ENCODE assay signal across 31 cellular contexts in genomic region chr1:200981278-200981677, GRCh38.
"Had no signal": no experiment of that assay in that cellular context is flagged by ENCODE, and none has a peak within 500 bp of the region (broad histone marks: within the 10 kb centered on the region; RNA-seq: fewer than 3 reads in every experiment).

No MANE protein-coding gene starts in this region.

- DNase-seq: activated CD4-positive, alpha-beta memory T cell treated with anti-CD3 and anti-CD28 coated beads for 36 hours; activated CD4-positive, alpha-beta T cell treated with anti-CD3 and anti-CD28 coated beads for 36 hours; activated CD4-positive, alpha-beta T cell treated with anti-CD3 and anti-CD28 coated beads, Interleukin-2, amount 10 ng/mL, durations not matched to agents 24 days and 14 days; activated CD4-positive, CD25-positive, alpha-beta regulatory T cell; activated CD4-positive, CD25-positive, alpha-beta regulatory T cell treated with anti-CD3 and anti-CD28 coated beads, Interleukin-2, amount 50 U/mL, for 72 hours; activated CD8-positive, alpha-beta memory T cell treated with anti-CD3 and anti-CD28 coated beads, Interleukin-2, amount 10 ng/mL, durations not matched to agents 7 days and 5 days; activated CD8-positive, alpha-beta memory T cell treated with anti-CD3 and anti-CD28 coated beads, Interleukin-2, amount 50 U/mL, for 4 hours; activated CD8-positive, alpha-beta T cell treated with anti-CD3 and anti-CD28 coated beads, Interleukin-2, amount 10 ng/mL, durations not matched to agents 7 days and 5 days; activated effector memory CD4-positive, alpha-beta T cell treated with Interleukin-2 at 50 U/mL for 16 hours; activated gamma-delta T cell treated with Interleukin-2 at 50 U/mL for 16 hours; activated naive CD4-positive, alpha-beta T cell treated with anti-CD3 and anti-CD28 coated beads for 36 hours; activated naive CD8-positive, alpha-beta T cell treated with anti-CD3 and anti-CD28 coated beads, Interleukin-2, amount 10 ng/mL, durations not matched to agents 7 days and 5 days; activated T-cell treated with anti-CD3 and anti-CD28 coated beads, Interleukin-2, amount 50 U/mL, for 1 hour; central memory CD4-positive, alpha-beta T cell; cerebellar nuclear complex; colonic mucosa; effector CD8-positive, alpha-beta T cell; esophagus squamous epithelium; foreskin melanocyte; T-helper 1 cell; T-helper 17 cell; T1000 had no signal

- H3K36me3 ChIP-seq: ascending aorta, breast epithelium, cardiac muscle cell, colonic mucosa had no signal

- H3K4me3 Mint-ChIP-seq: activated CD4-positive, alpha-beta memory T cell treated with anti-CD3 and anti-CD28 coated beads for 36 hours; activated CD4-positive, alpha-beta T cell treated with anti-CD3 and anti-CD28 coated beads for 36 hours; activated CD4-positive, alpha-beta T cell treated with anti-CD3 and anti-CD28 coated beads, Interleukin-2, amount 10 ng/mL, durations not matched to agents 24 days and 14 days; activated CD8-positive, alpha-beta memory T cell treated with anti-CD3 and anti-CD28 coated beads, Interleukin-2, amount 10 ng/mL, durations not matched to agents 7 days and 5 days; activated CD8-positive, alpha-beta T cell treated with anti-CD3 and anti-CD28 coated beads, Interleukin-2, amount 10 ng/mL, durations not matched to agents 7 days and 5 days; activated naive CD4-positive, alpha-beta T cell treated with anti-CD3 and anti-CD28 coated beads for 36 hours; activated naive CD8-positive, alpha-beta T cell treated with anti-CD3 and anti-CD28 coated beads, Interleukin-2, amount 10 ng/mL, durations not matched to agents 7 days and 5 days; activated T-helper 17 cell treated with anti-CD3 and anti-CD28 coated beads, Interleukin-2, amount 50 U/mL, for 72 hours; brain; T-helper 17 cell; T-helper 2 cell treated with Interferon-gamma antibody and Interleukin-4, amounts not matched to agents 5 μg/mL and 100 μg/mL, for 36 hours had no signal

- H3K27ac Mint-ChIP-seq: activated CD4-positive, alpha-beta T cell treated with anti-CD3 and anti-CD28 coated beads for 36 hours; activated CD4-positive, alpha-beta T cell treated with anti-CD3 and anti-CD28 coated beads, Interleukin-2, amount 10 ng/mL, durations not matched to agents 24 days and 14 days; activated naive CD4-positive, alpha-beta T cell treated with anti-CD3 and anti-CD28 coated beads for 36 hours; activated T-helper 17 cell treated with anti-CD3 and anti-CD28 coated beads, Interleukin-2, amount 50 U/mL, for 72 hours; T-helper 17 cell; T-helper 2 cell treated with Interferon-gamma antibody and Interleukin-4, amounts not matched to agents 5 μg/mL and 100 μg/mL, for 36 hours had no signal

- H3K27me3 ChIP-seq: ascending aorta, breast epithelium, cardiac muscle cell, colonic mucosa, esophagus squamous epithelium, gastroesophageal sphincter had no signal

- H3K27me3 Mint-ChIP-seq: activated CD4-positive, alpha-beta memory T cell treated with anti-CD3 and anti-CD28 coated beads for 36 hours; activated CD4-positive, alpha-beta T cell treated with anti-CD3 and anti-CD28 coated beads for 36 hours; activated CD4-positive, alpha-beta T cell treated with anti-CD3 and anti-CD28 coated beads, Interleukin-2, amount 10 ng/mL, durations not matched to agents 24 days and 14 days; activated CD8-positive, alpha-beta memory T cell treated with anti-CD3 and anti-CD28 coated beads, Interleukin-2, amount 10 ng/mL, durations not matched to agents 7 days and 5 days; activated naive CD8-positive, alpha-beta T cell treated with anti-CD3 and anti-CD28 coated beads, Interleukin-2, amount 10 ng/mL, durations not matched to agents 7 days and 5 days; activated T-helper 17 cell treated with anti-CD3 and anti-CD28 coated beads, Interleukin-2, amount 50 U/mL, for 72 hours; brain; T-helper 17 cell had no signal

- H3K27ac ChIP-seq: ascending aorta, breast epithelium, cardiac muscle cell, colonic mucosa, epithelial cell of prostate, esophagus squamous epithelium, gastroesophageal sphincter had no signal

- H3K4me3 ChIP-seq: ascending aorta, breast epithelium, cardiac muscle cell, colonic mucosa, esophagus squamous epithelium, gastroesophageal sphincter had no signal

- H3K9me3 ChIP-seq: ascending aorta, breast epithelium, colonic mucosa, esophagus squamous epithelium, gastroesophageal sphincter had no signal

- ATAC-seq: activated CD4-positive, alpha-beta T cell treated with anti-CD3 and anti-CD28 coated beads for 36 hours; activated CD8-positive, alpha-beta memory T cell treated with anti-CD3 and anti-CD28 coated beads, Interleukin-2, amount 10 ng/mL, durations not matched to agents 7 days and 5 days; activated CD8-positive, alpha-beta T cell treated with anti-CD3 and anti-CD28 coated beads, Interleukin-2, amount 10 ng/mL, durations not matched to agents 7 days and 5 days; activated naive CD4-positive, alpha-beta T cell treated with anti-CD3 and anti-CD28 coated beads, Interleukin-2, amount 50 U/mL, for 72 hours; activated T-helper 17 cell treated with anti-CD3 and anti-CD28 coated beads, Interleukin-2, amount 50 U/mL, for 72 hours; gastroesophageal sphincter; T-helper 17 cell had no signal

- H3K4me1 ChIP-seq: ascending aorta, breast epithelium, colonic mucosa, esophagus squamous epithelium, gastroesophageal sphincter had no signal

- H3K9me3 Mint-ChIP-seq: activated CD4-positive, alpha-beta memory T cell treated with anti-CD3 and anti-CD28 coated beads for 36 hours; activated CD4-positive, alpha-beta T cell treated with anti-CD3 and anti-CD28 coated beads, Interleukin-2, amount 10 ng/mL, durations not matched to agents 24 days and 14 days; activated naive CD4-positive, alpha-beta T cell treated with anti-CD3 and anti-CD28 coated beads for 36 hours; activated naive CD4-positive, alpha-beta T cell treated with anti-CD3 and anti-CD28 coated beads, Interleukin-2, amount 50 U/mL, for 72 hours; activated naive CD8-positive, alpha-beta T cell treated with anti-CD3 and anti-CD28 coated beads, Interleukin-2, amount 10 ng/mL, durations not matched to agents 7 days and 5 days; activated T-helper 17 cell treated with anti-CD3 and anti-CD28 coated beads, Interleukin-2, amount 50 U/mL, for 72 hours; T-helper 2 cell treated with Interferon-gamma antibody and Interleukin-4, amounts not matched to agents 5 μg/mL and 100 μg/mL, for 36 hours had no signal

- H3K4me1 Mint-ChIP-seq: activated CD4-positive, alpha-beta T cell treated with anti-CD3 and anti-CD28 coated beads for 36 hours; activated CD4-positive, alpha-beta T cell treated with anti-CD3 and anti-CD28 coated beads, Interleukin-2, amount 10 ng/mL, durations not matched to agents 24 days and 14 days; activated CD8-positive, alpha-beta memory T cell treated with anti-CD3 and anti-CD28 coated beads, Interleukin-2, amount 10 ng/mL, durations not matched to agents 7 days and 5 days; activated naive CD8-positive, alpha-beta T cell treated with anti-CD3 and anti-CD28 coated beads, Interleukin-2, amount 10 ng/mL, durations not matched to agents 7 days and 5 days; activated T-helper 17 cell treated with anti-CD3 and anti-CD28 coated beads, Interleukin-2, amount 50 U/mL, for 72 hours; brain; T-helper 17 cell had no signal
